Comparison of ENCODE assay signal across 1 cellular context in the genomic region with DNA sequence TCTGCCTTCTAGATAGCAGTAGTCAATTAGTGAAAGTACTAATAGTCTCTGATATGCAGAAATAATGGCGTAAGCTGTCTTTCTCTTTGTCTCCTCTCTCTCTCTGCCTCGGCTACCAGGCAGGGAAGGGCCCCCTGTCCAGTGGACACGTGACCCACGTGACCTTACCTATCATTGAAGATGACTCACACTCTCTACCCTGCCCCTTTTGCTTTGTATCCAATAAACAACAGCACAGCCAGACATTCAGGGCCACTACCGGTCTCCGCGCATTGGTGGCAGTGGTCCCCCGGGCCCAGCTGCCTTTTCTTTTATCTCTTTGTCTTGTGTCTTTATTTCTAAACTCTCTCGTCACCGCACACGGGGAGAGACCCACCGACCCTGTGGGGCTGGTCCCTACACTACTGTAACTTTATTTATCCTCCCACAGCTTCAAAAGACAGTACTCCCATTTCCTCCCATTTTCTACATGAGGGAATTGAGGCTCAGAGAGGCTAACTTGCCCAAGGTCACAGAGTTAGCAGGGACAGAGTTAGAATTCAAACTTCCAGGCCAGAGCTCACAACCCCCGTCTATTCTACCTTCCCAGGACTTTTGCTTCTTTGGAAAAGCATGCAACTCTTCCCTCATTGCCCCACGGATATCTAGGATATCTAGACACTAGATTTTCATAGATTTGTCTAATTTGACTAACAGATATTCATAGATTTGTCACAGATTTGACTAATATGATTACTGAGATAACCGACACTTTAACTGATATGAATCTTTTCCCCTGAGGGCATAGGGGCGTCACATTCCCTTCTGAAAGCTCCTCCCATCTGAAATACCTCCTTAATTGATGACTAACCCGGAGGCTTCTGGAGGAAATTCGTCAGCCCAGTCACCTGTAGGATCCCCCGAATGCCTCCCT.
TF ChIP-seq lines count a peak whose summit lies in the region.

No MANE protein-coding gene starts in this region.

TF ChIP-seq in K562, 482 proteins besides CTCF, POLR2A, EP300 and RAD21 (continues in another document):
- TF ChIP-seq CBFB (CRISPR knock-in tag; IDR thresholded peaks at IDR 0.05) (no peak), ZNF354B (CRISPR knock-in tag; IDR thresholded peaks at IDR 0.05) (no peak), ZNF551 (CRISPR knock-in tag; IDR thresholded peaks at IDR 0.05) (no peak), PRMT5 (CRISPR knock-in tag; IDR thresholded peaks at IDR 0.05) (no peak), ZNF316 (IDR thresholded peaks at IDR 0.05) (no peak), HDAC1 (IDR thresholded peaks at IDR 0.05) (no peak), CBFA2T3 (IDR thresholded peaks at IDR 0.05) (no peak), RBM14 (IDR thresholded peaks at IDR 0.05; ENCODE audit: borderline replicate concordance, insufficient read depth, low read depth, low read length) (no peak), RFX1 (IDR thresholded peaks at IDR 0.05) (no peak), RAD51 (IDR thresholded peaks at IDR 0.05; ENCODE audit: borderline replicate concordance, low read depth) (peak; percentile 55; the same call in 1 of the 2 replicates), YBX1 (IDR thresholded peaks at IDR 0.05) (no peak), BHLHE40 (IDR thresholded peaks at IDR 0.05; ENCODE audit: low read length) (peak; percentile 53; the same call in 1 of the 2 replicates), PURB (CRISPR knock-in tag; IDR thresholded peaks at IDR 0.05; ENCODE audit: low read depth) (no peak), FOSL1 (tag; conservative IDR thresholded peaks at IDR 0.05) (peak; percentile 55), ZNF311 (CRISPR knock-in tag; IDR thresholded peaks at IDR 0.05) (no peak), TAF1 (IDR thresholded peaks at IDR 0.05; ENCODE audit: control insufficient read depth, extremely low read depth, insufficient read depth, low read length, severe bottlenecking) (no peak), POLR2G (IDR thresholded peaks at IDR 0.05; ENCODE audit: low read depth, low read length) (no peak), HEY1 (CRISPR knock-in tag; IDR thresholded peaks at IDR 0.05; ENCODE audit: borderline replicate concordance) (no peak), HDAC6 (IDR thresholded peaks at IDR 0.05; ENCODE audit: low read depth, low read length) (no peak), BRD9 (IDR thresholded peaks at IDR 0.05; ENCODE audit: low read depth, partially characterized antibody) (no peak), BRF1 (IDR thresholded peaks at IDR 0.05; ENCODE audit: borderline replicate concordance, extremely low read depth, insufficient read length) (no peak), PCBP1 (IDR thresholded peaks at IDR 0.05; ENCODE audit: low read depth, low read length, poor library complexity, severe bottlenecking) (no peak)
- TF ChIP-seq, protein P1, sequence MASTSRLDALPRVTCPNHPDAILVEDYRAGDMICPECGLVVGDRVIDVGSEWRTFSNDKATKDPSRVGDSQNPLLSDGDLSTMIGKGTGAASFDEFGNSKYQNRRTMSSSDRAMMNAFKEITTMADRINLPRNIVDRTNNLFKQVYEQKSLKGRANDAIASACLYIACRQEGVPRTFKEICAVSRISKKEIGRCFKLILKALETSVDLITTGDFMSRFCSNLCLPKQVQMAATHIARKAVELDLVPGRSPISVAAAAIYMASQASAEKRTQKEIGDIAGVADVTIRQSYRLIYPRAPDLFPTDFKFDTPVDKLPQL (IDR thresholded peaks at IDR 0.05; ENCODE audit: extremely low read depth, insufficient read length), result no peak
- TF ChIP-seq, protein P2, sequence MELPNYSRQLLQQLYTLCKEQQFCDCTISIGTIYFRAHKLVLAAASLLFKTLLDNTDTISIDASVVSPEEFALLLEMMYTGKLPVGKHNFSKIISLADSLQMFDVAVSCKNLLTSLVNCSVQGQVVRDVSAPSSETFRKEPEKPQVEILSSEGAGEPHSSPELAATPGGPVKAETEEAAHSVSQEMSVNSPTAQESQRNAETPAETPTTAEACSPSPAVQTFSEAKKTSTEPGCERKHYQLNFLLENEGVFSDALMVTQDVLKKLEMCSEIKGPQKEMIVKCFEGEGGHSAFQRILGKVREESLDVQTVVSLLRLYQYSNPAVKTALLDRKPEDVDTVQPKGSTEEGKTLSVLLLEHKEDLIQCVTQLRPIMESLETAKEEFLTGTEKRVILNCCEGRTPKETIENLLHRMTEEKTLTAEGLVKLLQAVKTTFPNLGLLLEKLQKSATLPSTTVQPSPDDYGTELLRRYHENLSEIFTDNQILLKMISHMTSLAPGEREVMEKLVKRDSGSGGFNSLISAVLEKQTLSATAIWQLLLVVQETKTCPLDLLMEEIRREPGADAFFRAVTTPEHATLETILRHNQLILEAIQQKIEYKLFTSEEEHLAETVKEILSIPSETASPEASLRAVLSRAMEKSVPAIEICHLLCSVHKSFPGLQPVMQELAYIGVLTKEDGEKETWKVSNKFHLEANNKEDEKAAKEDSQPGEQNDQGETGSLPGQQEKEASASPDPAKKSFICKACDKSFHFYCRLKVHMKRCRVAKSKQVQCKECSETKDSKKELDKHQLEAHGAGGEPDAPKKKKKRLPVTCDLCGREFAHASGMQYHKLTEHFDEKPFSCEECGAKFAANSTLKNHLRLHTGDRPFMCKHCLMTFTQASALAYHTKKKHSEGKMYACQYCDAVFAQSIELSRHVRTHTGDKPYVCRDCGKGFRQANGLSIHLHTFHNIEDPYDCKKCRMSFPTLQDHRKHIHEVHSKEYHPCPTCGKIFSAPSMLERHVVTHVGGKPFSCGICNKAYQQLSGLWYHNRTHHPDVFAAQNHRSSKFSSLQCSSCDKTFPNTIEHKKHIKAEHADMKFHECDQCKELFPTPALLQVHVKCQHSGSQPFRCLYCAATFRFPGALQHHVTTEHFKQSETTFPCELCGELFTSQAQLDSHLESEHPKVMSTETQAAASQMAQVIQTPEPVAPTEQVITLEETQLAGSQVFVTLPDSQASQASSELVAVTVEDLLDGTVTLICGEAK (IDR thresholded peaks at IDR 0.05), result 0 out of 2 replicates have a peak, but pooled peaks have one; percentile 37
- TF ChIP-seq, protein P2 (CRISPR knock-in tag; IDR thresholded peaks at IDR 0.05), result no peak
- TF ChIP-seq, protein P3, sequence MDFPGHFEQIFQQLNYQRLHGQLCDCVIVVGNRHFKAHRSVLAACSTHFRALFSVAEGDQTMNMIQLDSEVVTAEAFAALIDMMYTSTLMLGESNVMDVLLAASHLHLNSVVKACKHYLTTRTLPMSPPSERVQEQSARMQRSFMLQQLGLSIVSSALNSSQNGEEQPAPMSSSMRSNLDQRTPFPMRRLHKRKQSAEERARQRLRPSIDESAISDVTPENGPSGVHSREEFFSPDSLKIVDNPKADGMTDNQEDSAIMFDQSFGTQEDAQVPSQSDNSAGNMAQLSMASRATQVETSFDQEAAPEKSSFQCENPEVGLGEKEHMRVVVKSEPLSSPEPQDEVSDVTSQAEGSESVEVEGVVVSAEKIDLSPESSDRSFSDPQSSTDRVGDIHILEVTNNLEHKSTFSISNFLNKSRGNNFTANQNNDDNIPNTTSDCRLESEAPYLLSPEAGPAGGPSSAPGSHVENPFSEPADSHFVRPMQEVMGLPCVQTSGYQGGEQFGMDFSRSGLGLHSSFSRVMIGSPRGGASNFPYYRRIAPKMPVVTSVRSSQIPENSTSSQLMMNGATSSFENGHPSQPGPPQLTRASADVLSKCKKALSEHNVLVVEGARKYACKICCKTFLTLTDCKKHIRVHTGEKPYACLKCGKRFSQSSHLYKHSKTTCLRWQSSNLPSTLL (IDR thresholded peaks at IDR 0.05), result no peak
- TF ChIP-seq, protein P4, sequence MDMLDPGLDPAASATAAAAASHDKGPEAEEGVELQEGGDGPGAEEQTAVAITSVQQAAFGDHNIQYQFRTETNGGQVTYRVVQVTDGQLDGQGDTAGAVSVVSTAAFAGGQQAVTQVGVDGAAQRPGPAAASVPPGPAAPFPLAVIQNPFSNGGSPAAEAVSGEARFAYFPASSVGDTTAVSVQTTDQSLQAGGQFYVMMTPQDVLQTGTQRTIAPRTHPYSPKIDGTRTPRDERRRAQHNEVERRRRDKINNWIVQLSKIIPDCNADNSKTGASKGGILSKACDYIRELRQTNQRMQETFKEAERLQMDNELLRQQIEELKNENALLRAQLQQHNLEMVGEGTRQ (CRISPR knock-in tag; IDR thresholded peaks at IDR 0.05), result peak; percentile 58
- TF ChIP-seq, protein P5, sequence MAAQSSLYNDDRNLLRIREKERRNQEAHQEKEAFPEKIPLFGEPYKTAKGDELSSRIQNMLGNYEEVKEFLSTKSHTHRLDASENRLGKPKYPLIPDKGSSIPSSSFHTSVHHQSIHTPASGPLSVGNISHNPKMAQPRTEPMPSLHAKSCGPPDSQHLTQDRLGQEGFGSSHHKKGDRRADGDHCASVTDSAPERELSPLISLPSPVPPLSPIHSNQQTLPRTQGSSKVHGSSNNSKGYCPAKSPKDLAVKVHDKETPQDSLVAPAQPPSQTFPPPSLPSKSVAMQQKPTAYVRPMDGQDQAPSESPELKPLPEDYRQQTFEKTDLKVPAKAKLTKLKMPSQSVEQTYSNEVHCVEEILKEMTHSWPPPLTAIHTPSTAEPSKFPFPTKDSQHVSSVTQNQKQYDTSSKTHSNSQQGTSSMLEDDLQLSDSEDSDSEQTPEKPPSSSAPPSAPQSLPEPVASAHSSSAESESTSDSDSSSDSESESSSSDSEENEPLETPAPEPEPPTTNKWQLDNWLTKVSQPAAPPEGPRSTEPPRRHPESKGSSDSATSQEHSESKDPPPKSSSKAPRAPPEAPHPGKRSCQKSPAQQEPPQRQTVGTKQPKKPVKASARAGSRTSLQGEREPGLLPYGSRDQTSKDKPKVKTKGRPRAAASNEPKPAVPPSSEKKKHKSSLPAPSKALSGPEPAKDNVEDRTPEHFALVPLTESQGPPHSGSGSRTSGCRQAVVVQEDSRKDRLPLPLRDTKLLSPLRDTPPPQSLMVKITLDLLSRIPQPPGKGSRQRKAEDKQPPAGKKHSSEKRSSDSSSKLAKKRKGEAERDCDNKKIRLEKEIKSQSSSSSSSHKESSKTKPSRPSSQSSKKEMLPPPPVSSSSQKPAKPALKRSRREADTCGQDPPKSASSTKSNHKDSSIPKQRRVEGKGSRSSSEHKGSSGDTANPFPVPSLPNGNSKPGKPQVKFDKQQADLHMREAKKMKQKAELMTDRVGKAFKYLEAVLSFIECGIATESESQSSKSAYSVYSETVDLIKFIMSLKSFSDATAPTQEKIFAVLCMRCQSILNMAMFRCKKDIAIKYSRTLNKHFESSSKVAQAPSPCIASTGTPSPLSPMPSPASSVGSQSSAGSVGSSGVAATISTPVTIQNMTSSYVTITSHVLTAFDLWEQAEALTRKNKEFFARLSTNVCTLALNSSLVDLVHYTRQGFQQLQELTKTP (IDR thresholded peaks at IDR 0.05; ENCODE audit: low read depth in 1 of 2, partially characterized antibody in 2 of 2), result no peak
- TF ChIP-seq, protein P6, sequence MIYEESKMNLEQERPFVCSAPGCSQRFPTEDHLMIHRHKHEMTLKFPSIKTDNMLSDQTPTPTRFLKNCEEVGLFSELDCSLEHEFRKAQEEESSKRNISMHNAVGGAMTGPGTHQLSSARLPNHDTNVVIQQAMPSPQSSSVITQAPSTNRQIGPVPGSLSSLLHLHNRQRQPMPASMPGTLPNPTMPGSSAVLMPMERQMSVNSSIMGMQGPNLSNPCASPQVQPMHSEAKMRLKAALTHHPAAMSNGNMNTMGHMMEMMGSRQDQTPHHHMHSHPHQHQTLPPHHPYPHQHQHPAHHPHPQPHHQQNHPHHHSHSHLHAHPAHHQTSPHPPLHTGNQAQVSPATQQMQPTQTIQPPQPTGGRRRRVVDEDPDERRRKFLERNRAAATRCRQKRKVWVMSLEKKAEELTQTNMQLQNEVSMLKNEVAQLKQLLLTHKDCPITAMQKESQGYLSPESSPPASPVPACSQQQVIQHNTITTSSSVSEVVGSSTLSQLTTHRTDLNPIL (CRISPR knock-in tag; IDR thresholded peaks at IDR 0.05), result no peak
- TF ChIP-seq, protein P7, sequence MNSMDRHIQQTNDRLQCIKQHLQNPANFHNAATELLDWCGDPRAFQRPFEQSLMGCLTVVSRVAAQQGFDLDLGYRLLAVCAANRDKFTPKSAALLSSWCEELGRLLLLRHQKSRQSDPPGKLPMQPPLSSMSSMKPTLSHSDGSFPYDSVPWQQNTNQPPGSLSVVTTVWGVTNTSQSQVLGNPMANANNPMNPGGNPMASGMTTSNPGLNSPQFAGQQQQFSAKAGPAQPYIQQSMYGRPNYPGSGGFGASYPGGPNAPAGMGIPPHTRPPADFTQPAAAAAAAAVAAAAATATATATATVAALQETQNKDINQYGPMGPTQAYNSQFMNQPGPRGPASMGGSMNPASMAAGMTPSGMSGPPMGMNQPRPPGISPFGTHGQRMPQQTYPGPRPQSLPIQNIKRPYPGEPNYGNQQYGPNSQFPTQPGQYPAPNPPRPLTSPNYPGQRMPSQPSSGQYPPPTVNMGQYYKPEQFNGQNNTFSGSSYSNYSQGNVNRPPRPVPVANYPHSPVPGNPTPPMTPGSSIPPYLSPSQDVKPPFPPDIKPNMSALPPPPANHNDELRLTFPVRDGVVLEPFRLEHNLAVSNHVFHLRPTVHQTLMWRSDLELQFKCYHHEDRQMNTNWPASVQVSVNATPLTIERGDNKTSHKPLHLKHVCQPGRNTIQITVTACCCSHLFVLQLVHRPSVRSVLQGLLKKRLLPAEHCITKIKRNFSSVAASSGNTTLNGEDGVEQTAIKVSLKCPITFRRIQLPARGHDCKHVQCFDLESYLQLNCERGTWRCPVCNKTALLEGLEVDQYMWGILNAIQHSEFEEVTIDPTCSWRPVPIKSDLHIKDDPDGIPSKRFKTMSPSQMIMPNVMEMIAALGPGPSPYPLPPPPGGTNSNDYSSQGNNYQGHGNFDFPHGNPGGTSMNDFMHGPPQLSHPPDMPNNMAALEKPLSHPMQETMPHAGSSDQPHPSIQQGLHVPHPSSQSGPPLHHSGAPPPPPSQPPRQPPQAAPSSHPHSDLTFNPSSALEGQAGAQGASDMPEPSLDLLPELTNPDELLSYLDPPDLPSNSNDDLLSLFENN (IDR thresholded peaks at IDR 0.05; ENCODE audit: low read depth in 2 of 2, low read length in 2 of 2), result no peak
